22 cellular contexts compared by ENCODE assay signal in the genomic region with DNA sequence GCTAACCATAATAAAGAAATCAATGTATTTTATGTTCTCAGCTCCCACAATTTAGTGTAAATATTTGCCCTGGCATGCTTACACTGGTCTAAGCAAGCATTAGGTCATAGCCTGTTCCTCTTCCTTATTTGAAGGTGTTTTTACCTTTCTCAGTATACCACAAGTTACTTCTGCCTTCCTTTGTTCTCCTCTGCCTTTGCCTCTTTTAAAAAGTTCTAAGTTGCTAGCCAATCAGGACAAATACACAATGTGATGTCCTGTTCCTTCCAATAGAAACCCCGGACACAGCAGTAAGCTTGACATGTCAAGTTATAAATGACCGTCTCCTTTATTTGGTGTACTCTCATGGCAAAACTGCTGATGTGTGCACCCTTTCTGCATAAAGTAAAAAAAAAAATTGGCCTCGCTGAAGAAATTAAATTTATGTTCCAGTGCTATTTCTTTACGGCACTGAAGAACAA. TPM values are rescaled to one million over a fixed set of nuclear protein-coding genes. Genes with fewer than 3 reads are reported as not detected.
DNase-seq lines count a peak whose midpoint lies in the region; ATAC-seq, FAIRE-seq and TF ChIP-seq lines count a peak whose summit lies in the region.
"Had no signal": no experiment of that assay in that cellular context is flagged by ENCODE, and none has a peak within 500 bp of the region (broad histone marks: within the 10 kb centered on the region; RNA-seq: fewer than 3 reads in every experiment).

No MANE protein-coding gene starts in this region.

- H3K9me1 ChIP-seq in keratinocyte (ENCODE audit: control insufficient read depth, extremely low read depth, insufficient read depth, low read length), result no peaks in the 10 kb centered on the region

- DNase-seq in NCI-H2029 (lab: John Stamatoyannopoulos, UW), result peak; percentile 24
- DNase-seq in NCI-H2029 treated with DMSO at 0.1 percent for 48 hours (lab: John Stamatoyannopoulos, UW), result no peak
- DNase-seq in RPMI8226, result peak; percentile 2
- no peak for DNase-seq in keratinocyte (ENCODE audit: low read depth, low spot score)
- DNase-seq in progenitor cell of endocrine pancreas (ENCODE audit: low spot score, unreplicated experiment), result no peak
- no peak for DNase-seq in Right ventricle myocardium inferior (ENCODE audit: missing footprints)
- no peak for DNase-seq in EL
- DNase-seq: activated CD4-positive, alpha-beta T cell treated with anti-CD3 and anti-CD28 coated beads, Interleukin-2, amount 50 U/mL, for 1 hour; activated CD8-positive, alpha-beta memory T cell treated with anti-CD3 and anti-CD28 coated beads, Interleukin-2, amount 50 U/mL, for 4 hours; activated effector memory CD4-positive, alpha-beta T cell treated with Interleukin-2 at 50 U/mL for 16 hours; endodermal cell; Karpas-422; lower lobe of right lung had no signal

- no peaks in the 10 kb centered on the region for H3K27me3 ChIP-seq in keratinocyte (ENCODE audit: control insufficient read depth, extremely low read depth, insufficient read depth, low read length)
- H3K27me3 ChIP-seq: BLaER1 treated with 17β-estradiol and CSF1 and Interleukin-3, amounts not matched to agents 10 nM and 100 nM had no signal

- no peak overlapping the region for H3K4me2 ChIP-seq in keratinocyte (ENCODE audit: control insufficient read depth, extremely low read depth, insufficient read depth, low read depth, low read length)
- H3K4me2 ChIP-seq: BLaER1 treated with 17β-estradiol and CSF1 and Interleukin-3, amounts not matched to agents 10 nM and 100 nM had no signal

- ATAC-seq in GM21717 (IDR thresholded peaks at IDR 0.05; ENCODE audit: unreplicated experiment) (no peak), Right ventricle myocardium inferior (no peak)
- ATAC-seq: stimulated activated effector memory CD8-positive, alpha-beta T cell treated with anti-CD3 and anti-CD28 coated beads, Interleukin-12 subunit alpha, Interleukin-12 subunit beta, amount 100 ng/mL, for 72 hours had no signal

- no peaks in the 10 kb centered on the region for H3K4me1 ChIP-seq in keratinocyte (ENCODE audit: control insufficient read depth, extremely low read depth, insufficient read depth, low read length)
- H3K4me1 ChIP-seq: BLaER1 treated with 17β-estradiol and CSF1 and Interleukin-3, amounts not matched to agents 10 nM and 100 nM; lower lobe of right lung had no signal

- no peaks in the 10 kb centered on the region for H4K20me1 ChIP-seq in keratinocyte (ENCODE audit: control insufficient read depth, extremely low read depth, insufficient read depth, low read length)
- H4K20me1 ChIP-seq: BLaER1 treated with 17β-estradiol and CSF1 and Interleukin-3, amounts not matched to agents 10 nM and 100 nM had no signal

- TF ChIP-seq CTCF in keratinocyte (optimal IDR thresholded peaks at IDR 0.05 in 1 of 3, IDR thresholded peaks at IDR 0.05 in 1 of 3, conservative IDR thresholded peaks at IDR 0.05 in 1 of 3; ENCODE audit: extremely low read depth in 1 of 3, insufficient read depth in 2 of 3, low read length in 3 of 3), result no peak
- no peak for TF ChIP-seq CTCF in progenitor cell of endocrine pancreas (IDR thresholded peaks at IDR 0.05; ENCODE audit: unreplicated experiment)

- no peaks in the 10 kb centered on the region for H3K27me3 Mint-ChIP-seq in progenitor cell of endocrine pancreas

- FAIRE-seq in keratinocyte (lab: Jason Lieb, UNC), result no peak
- FAIRE-seq: A204.1, D721Med had no signal

- peak overlapping the region; percentile 30 for H2AFZ ChIP-seq in keratinocyte (ENCODE audit: control insufficient read depth, low read length)

- H3K27ac ChIP-seq in keratinocyte (ENCODE audit: control insufficient read depth, insufficient read depth, low read length), result no peak overlapping the region
- H3K27ac ChIP-seq: BLaER1 treated with 17β-estradiol and CSF1 and Interleukin-3, amounts not matched to agents 10 nM and 100 nM; coronary artery; lower lobe of right lung had no signal

- H3K9me3 Mint-ChIP-seq in progenitor cell of endocrine pancreas (ENCODE audit: low read depth), result peaks cover 20% of the 10 kb centered on the region
- H3K9me3 Mint-ChIP-seq: T-helper 1 cell treated with Interleukin-12 subunit alpha and Interleukin-12 subunit beta and Interleukin-4 antibody, amounts not matched to agents 30 μg/mL and 1 μg/mL, for 36 hours had no signal

- peak overlapping the region; percentile 97 for H3K27ac Mint-ChIP-seq in progenitor cell of endocrine pancreas
- H3K27ac Mint-ChIP-seq: endodermal cell; stimulated activated effector memory CD8-positive, alpha-beta T cell treated with anti-CD3 and anti-CD28 coated beads, Interleukin-12 subunit alpha, Interleukin-12 subunit beta, amount 100 ng/mL, for 72 hours; T-helper 1 cell treated with Interleukin-12 subunit alpha and Interleukin-12 subunit beta and Interleukin-4 antibody, amounts not matched to agents 30 μg/mL and 1 μg/mL, for 36 hours had no signal

- peak overlapping the region; percentile 0 for H3K4me3 Mint-ChIP-seq in progenitor cell of endocrine pancreas (ENCODE audit: low read depth)
- H3K4me3 Mint-ChIP-seq: endodermal cell; stimulated activated effector memory CD8-positive, alpha-beta T cell treated with anti-CD3 and anti-CD28 coated beads, Interleukin-12 subunit alpha, Interleukin-12 subunit beta, amount 100 ng/mL, for 72 hours; T-helper 1 cell treated with Interleukin-12 subunit alpha and Interleukin-12 subunit beta and Interleukin-4 antibody, amounts not matched to agents 30 μg/mL and 1 μg/mL, for 36 hours had no signal

- dilution Hi-C loops in keratinocyte (cut with MboI; ENCODE audit: extremely low pct_ligation_motif_present, low sequenced_read_pairs), result no loop called here

- H3K9me3 ChIP-seq in keratinocyte (ENCODE audit: control insufficient read depth, low read depth, low read length), result no peaks in the 10 kb centered on the region
- H3K9me3 ChIP-seq: BLaER1 treated with 17β-estradiol and CSF1 and Interleukin-3, amounts not matched to agents 10 nM and 100 nM; lower lobe of right lung had no signal

- no peak overlapping the region for H3K9ac ChIP-seq in keratinocyte (ENCODE audit: control insufficient read depth, extremely low read depth, insufficient read depth, low read length)
- H3K9ac ChIP-seq: BLaER1 treated with 17β-estradiol and CSF1 and Interleukin-3, amounts not matched to agents 10 nM and 100 nM had no signal

- no peak overlapping the region for H3K4me3 ChIP-seq in keratinocyte (ENCODE audit: control insufficient read depth in 2 of 3, extremely low read depth in 1 of 3, insufficient read depth in 2 of 3, low read depth in 1 of 3, low read length in 3 of 3)
- H3K4me3 ChIP-seq: BLaER1 treated with 17β-estradiol and CSF1 and Interleukin-3, amounts not matched to agents 10 nM and 100 nM; coronary artery; lower lobe of right lung had no signal

- no peaks in the 10 kb centered on the region for H3K79me2 ChIP-seq in keratinocyte (ENCODE audit: control insufficient read depth, insufficient read depth, low read length)

- no peaks in the 10 kb centered on the region for H3K36me3 ChIP-seq in keratinocyte (ENCODE audit: control insufficient read depth in 2 of 2, extremely low read depth in 1 of 2, insufficient read depth in 2 of 2, low read length in 2 of 2)
- H3K36me3 ChIP-seq: BLaER1 treated with 17β-estradiol and CSF1 and Interleukin-3, amounts not matched to agents 10 nM and 100 nM; lower lobe of right lung had no signal

- intact Hi-C loops in Right ventricle myocardium inferior (cut with DNase I), result no loop called here

- peaks cover 27% of the 10 kb centered on the region for H3K4me1 Mint-ChIP-seq in progenitor cell of endocrine pancreas (ENCODE audit: low read depth)
- H3K4me1 Mint-ChIP-seq: stimulated activated effector memory CD8-positive, alpha-beta T cell treated with anti-CD3 and anti-CD28 coated beads, Interleukin-12 subunit alpha, Interleukin-12 subunit beta, amount 100 ng/mL, for 72 hours had no signal

- H3K36me3 Mint-ChIP-seq in progenitor cell of endocrine pancreas (ENCODE audit: insufficient read depth), result peaks cover 16% of the 10 kb centered on the region
- H3K36me3 Mint-ChIP-seq: stimulated activated effector memory CD8-positive, alpha-beta T cell treated with anti-CD3 and anti-CD28 coated beads, Interleukin-12 subunit alpha, Interleukin-12 subunit beta, amount 100 ng/mL, for 72 hours had no signal

RNA-seq across cellular contexts. Expression of gene UGT2B10, which starts 49.4 kb away (rescaled TPM):
- not detected in 3 replicates for polyA plus RNA-seq in keratinocyte
- polyA plus RNA-seq in keratinocyte (2011; ENCODE audit: low read depth), result not detected
- polyA plus RNA-seq in keratinocyte (2011; cell fraction: cytosol; rRNA removed), result not detected in 2 replicates
- polyA plus RNA-seq in keratinocyte (2011; cell fraction: nucleus; rRNA removed), result not detected in 2 replicates
- polyA plus RNA-seq in keratinocyte (2012; ENCODE audit: low replicate concordance), result not detected in 2 replicates
- not detected in 3 replicates for polyA minus RNA-seq in keratinocyte
- polyA minus RNA-seq in keratinocyte (2011; cell fraction: cytosol; rRNA and poly(A)+ RNA removed), result not detected
- polyA minus RNA-seq in keratinocyte (2011; cell fraction: nucleus; rRNA and poly(A)+ RNA removed), result not detected in 2 replicates
- total RNA-seq in progenitor cell of endocrine pancreas (not detected in 2 replicates), Right ventricle myocardium inferior (not detected)
- total RNA-seq: endodermal cell, lower lobe of right lung, SK-MEL-5, temporal lobe had no signal

Comparison
In these comparisons a context has a peak if more than half of its experiments do, and no peak if none do; other contexts are left out.
1. DNase-seq: peak in NCI-H2029 (single experiment) and RPMI8226 (single experiment); none in NCI-H2029 treated with DMSO at 0.1 percent for 48 hours (single experiment), keratinocyte (single experiment), progenitor cell of endocrine pancreas (single experiment), Right ventricle myocardium inferior (single experiment) and EL (single experiment).